14 cellular contexts compared by ENCODE assay signal in genomic region chr2:144479138-144479537, GRCh38. TPM values are rescaled to one million over a fixed set of nuclear protein-coding genes. Genes with fewer than 3 reads are reported as not detected.
A peak's percentile ranks its signal among the peaks of the same experiment; 100 is the strongest.
DNase-seq lines count a peak whose midpoint lies in the region; TF ChIP-seq lines count a peak whose summit lies in the region.
"Had no signal": no experiment of that assay in that cellular context is flagged by ENCODE, and none has a peak within 500 bp of the region (broad histone marks: within the 10 kb centered on the region; RNA-seq: fewer than 3 reads in every experiment).

No MANE protein-coding gene starts in this region.

- CTCF ChIA-PET in mammary epithelial cell (lab: Charles Lee; ENCODE audit: low non-redundant PET): no interaction called here

- H3K79me2 ChIP-seq in mammary epithelial cell (ENCODE audit: insufficient read depth, low read length): no peaks in the 10 kb centered on the region

- no peaks in the 10 kb centered on the region for H4K20me1 ChIP-seq in mammary epithelial cell (ENCODE audit: insufficient read depth, low read length)

- H3K4me1 ChIP-seq in mammary epithelial cell (ENCODE audit: insufficient read depth, low read length): peaks cover 5% of the 10 kb centered on the region

- 4% methylated on average over 4 of the region's 4 CpGs for WGBS in mammary epithelial cell (ENCODE audit: low coverage, missing lambda C conversion rate)

- no peak overlapping the region for H3K4me3 ChIP-seq in mammary epithelial cell (replicated peaks in 1 of 3; ENCODE audit: insufficient read depth in 1 of 3, low read depth in 2 of 3, low read length in 3 of 3)
- H3K4me3 ChIP-seq: gastroesophageal sphincter had no signal

- intact Hi-C loops in mammary epithelial cell (cut with micrococcal nuclease): no loop called here

- H3K9me3 ChIP-seq in mammary epithelial cell (replicated peaks; ENCODE audit: insufficient read depth, low read length): no peaks in the 10 kb centered on the region
- H3K9me3 ChIP-seq: gastroesophageal sphincter had no signal

- BruUV-seq in mammary epithelial cell (replicated peaks; lab: Mats Ljungman, UMichigan): no TSS peak

- H3K4me2 ChIP-seq in mammary epithelial cell (ENCODE audit: insufficient read depth, low read depth, low read length): no peak overlapping the region

- TF ChIP-seq CTCF in HFFc6 (IDR thresholded peaks at IDR 0.05): no peak
- no peak for TF ChIP-seq CTCF in mammary epithelial cell (conservative IDR thresholded peaks at IDR 0.05 in 1 of 2, IDR thresholded peaks at IDR 0.05 in 1 of 2; ENCODE audit: extremely low read depth in 1 of 2, insufficient read depth in 1 of 2, low read depth in 1 of 2, low read length in 2 of 2)

- H3K4me1 Mint-ChIP-seq in HFFc6 (ENCODE audit: low read depth): peaks cover 80% of the 10 kb centered on the region

- H3K36me3 ChIP-seq in mammary epithelial cell (ENCODE audit: insufficient read depth, low read length): no peaks in the 10 kb centered on the region
- H3K36me3 ChIP-seq: gastroesophageal sphincter had no signal

- peaks cover 30% of the 10 kb centered on the region for H3K36me3 Mint-ChIP-seq in HFFc6 (ENCODE audit: low read depth)

- H3K27ac Mint-ChIP-seq in HFFc6: 0 out of 2 replicates have a peak overlapping the region, but pooled peaks have one; percentile 20
- H3K27ac Mint-ChIP-seq: type B pancreatic cell had no signal

- no peak overlapping the region for H3K27ac ChIP-seq in mammary epithelial cell (ENCODE audit: insufficient read depth, low read depth, low read length)
- H3K27ac ChIP-seq in substantia nigra (ENCODE audit: low read depth, low read length, poor library complexity, severe bottlenecking): peak overlapping the region; percentile 71
- H3K27ac ChIP-seq: VCaP had no signal

- no peaks in the 10 kb centered on the region for H3K9me3 Mint-ChIP-seq in HFFc6
- H3K9me3 Mint-ChIP-seq: type B pancreatic cell had no signal

- H3K4me3 Mint-ChIP-seq in HFFc6: peak overlapping the region; percentile 23; the same call in 1 of the 2 replicates
- H3K4me3 Mint-ChIP-seq: type B pancreatic cell had no signal

- dilution Hi-C loops in mammary epithelial cell (cut with HindIII; ENCODE audit: low sequenced_read_pairs): no loop called here

- H3K27me3 Mint-ChIP-seq in HFFc6 (ENCODE audit: insufficient read depth): no peaks in the 10 kb centered on the region

- DNase-seq in HFFc6: peak; percentile 30
- peak; percentile 56 for DNase-seq in mammary epithelial cell
- peak; percentile 45 for DNase-seq in iPS DF 19.7 (ENCODE audit: low read depth, low spot score)
- DNase-seq in substantia nigra (lab: John Stamatoyannopoulos, UW): no peak
- DNase-seq in NCI-H69 (lab: John Stamatoyannopoulos, UW): no peak
- no peak for DNase-seq in foreskin melanocyte
- no peak for DNase-seq in activated CD4-positive, alpha-beta T cell treated with anti-CD3 and anti-CD28 coated beads, Interleukin-2, amount 50 U/mL, for 48 hours
- DNase-seq in stimulated activated CD4-positive, alpha-beta T cell treated with anti-CD3 and anti-CD28 coated beads, Interleukin-12 subunit alpha, Interleukin-12 subunit beta, amount 100 ng/mL, for 4 hours: no peak
- DNase-seq: activated gamma-delta T cell; DMS 273 treated with DMSO at 0.1 percent for 48 hours; stimulated activated CD4-positive, alpha-beta T cell treated with anti-CD3 and anti-CD28 coated beads, Interleukin-4, amount 100 ng/mL, for 1 hour had no signal

- in situ Hi-C loops in mammary epithelial cell (cut with MboI; ENCODE audit: low sequenced_read_pairs in 2 of 2): no loop called here

- no peaks in the 10 kb centered on the region for H3K27me3 ChIP-seq in mammary epithelial cell (ENCODE audit: insufficient read depth, low read length)
- H3K27me3 ChIP-seq: gastroesophageal sphincter had no signal

- H3K9ac ChIP-seq in mammary epithelial cell (ENCODE audit: insufficient read depth, low read length): no peak overlapping the region

- H2AFZ ChIP-seq in mammary epithelial cell (ENCODE audit: low read depth, low read length): peak overlapping the region; percentile 89

RNA-seq across cellular contexts. Expression of gene ZEB2, which starts 40.8 kb away (rescaled TPM):
- total RNA-seq in HFFc6 (2021; fragmentation: NEBNext Ultra II Directional; extraction: Animal tissue kit (Norgen Biotek cat#: 25700)): 10 to 100 TPM; 57.0 to 76.3 (median 62.8) TPM
- under 1 TPM; 0.45 to 0.50 TPM for total RNA-seq in mammary epithelial cell
- 0.26 TPM for polyA plus RNA-seq in mammary epithelial cell
- polyA minus RNA-seq in mammary epithelial cell: not detected

Comparison
In these comparisons a context has a peak if more than half of its experiments do, and no peak if none do; other contexts are left out.
1. DNase-seq: peak in HFFc6 (single experiment), mammary epithelial cell (single experiment) and iPS DF 19.7 (single experiment); none in substantia nigra (0 of 49), NCI-H69 (single experiment), foreskin melanocyte (single experiment), activated CD4-positive, alpha-beta T cell treated with anti-CD3 and anti-CD28 coated beads, Interleukin-2, amount 50 U/mL, for 48 hours (0 of 2) and stimulated activated CD4-positive, alpha-beta T cell treated with anti-CD3 and anti-CD28 coated beads, Interleukin-12 subunit alpha, Interleukin-12 subunit beta, amount 100 ng/mL, for 4 hours (single experiment).
2. RNA of gene ZEB2, which starts 40.8 kb away (total RNA-seq): 57.0 to 76.3 TPM in HFFc6; 0.45 to 0.50 TPM in mammary epithelial cell; every median in the first group is over 10 times any median in the second.